ENCODE assay signal across 8 cellular contexts in genomic region chr10:114525368-114525949, GRCh38.
DNase-seq lines count a peak whose midpoint lies in the region; ATAC-seq and TF ChIP-seq lines count a peak whose summit lies in the region.

No MANE protein-coding gene starts in this region.

- H3K4me1 ChIP-seq in A673 (ENCODE audit: insufficient read depth, low read length, poor library complexity, severe bottlenecking) (peaks cover 21% of the 10 kb centered on the region), mesendoderm (ENCODE audit: control insufficient read depth, low read depth, low read length) (peaks cover 13% of the 10 kb centered on the region)

- DNase-seq in A673 (ENCODE audit: low spot score) = peak; percentile 43
- DNase-seq in HT-29 (ENCODE audit: low spot score) = peak; percentile 57
- peak; percentile 53 for DNase-seq in mesendoderm
- DNase-seq in NCI-H1092 treated with DMSO at 0.1 percent for 48 hours (lab: John Stamatoyannopoulos, UW) = no peak
- DNase-seq in activated gamma-delta T cell (lab: John Stamatoyannopoulos, UW) = no peak
- DNase-seq in posterior vena cava (ENCODE audit: low spot score) = no peak

- H3K18ac ChIP-seq in mesendoderm (ENCODE audit: low read length) = no peak overlapping the region

- H3K36me3 ChIP-seq in A673 (ENCODE audit: insufficient read depth, low read length, poor library complexity, severe bottlenecking) (no peaks in the 10 kb centered on the region), mesendoderm (ENCODE audit: control insufficient read depth, insufficient read depth, low read length) (no peaks in the 10 kb centered on the region)

- H3K4me3 Mint-ChIP-seq in brain = peak overlapping the region; percentile 82 to 92 (median 89)

- H2BK15ac ChIP-seq in mesendoderm (replicated peaks; ENCODE audit: low read depth) = no peak overlapping the region

- ATAC-seq in HG03159 (IDR thresholded peaks at IDR 0.05; ENCODE audit: unreplicated experiment) = no peak

- H3K9me3 Mint-ChIP-seq in brain = no peaks in the 10 kb centered on the region

- H3K79me2 ChIP-seq in mesendoderm (ENCODE audit: control insufficient read depth, insufficient read depth, low read length) = peaks cover 19% of the 10 kb centered on the region

- no peak overlapping the region for H4K5ac ChIP-seq in mesendoderm (ENCODE audit: low read length)

- WGBS in mesendoderm (ENCODE audit: extremely low coverage, insufficient coverage, low lambda C conversion rate) = no CpG with 5 or more reads among the region's 8 CpGs

- TF ChIP-seq CTCF in A673 (conservative IDR thresholded peaks at IDR 0.05; ENCODE audit: low read depth, low read length) = no peak
- no peak for TF ChIP-seq CTCF in brain (conservative IDR thresholded peaks at IDR 0.05)

- H3K4ac ChIP-seq in mesendoderm (ENCODE audit: low read depth, low read length) = no peak overlapping the region

- peaks cover 91% of the 10 kb centered on the region for H3K27me3 Mint-ChIP-seq in brain

- peak overlapping the region; percentile 69 for H3K27ac ChIP-seq in A673 (ENCODE audit: low read depth, low read length, poor library complexity, severe bottlenecking)
- no peak overlapping the region for H3K27ac ChIP-seq in mesendoderm (ENCODE audit: low read depth, low read length)

- H3K4me1 Mint-ChIP-seq in brain = peaks cover 67% of the 10 kb centered on the region

- H3K27me3 ChIP-seq in A673 (replicated peaks; ENCODE audit: insufficient read depth, low read depth, low read length, poor library complexity) (no peaks in the 10 kb centered on the region), mesendoderm (ENCODE audit: insufficient read depth, low read length, poor library complexity) (no peaks in the 10 kb centered on the region)

- no peak overlapping the region for H2AK5ac ChIP-seq in mesendoderm (ENCODE audit: low read length)

- no peak overlapping the region for H4K8ac ChIP-seq in mesendoderm (ENCODE audit: low read depth, low read length)

- CTCF ChIA-PET in A673 (lab: Charles Lee) = no interaction called here

- no peaks in the 10 kb centered on the region for H3K9me3 ChIP-seq in A673 (ENCODE audit: low read depth, low read length, poor library complexity, severe bottlenecking)

- H2BK120ac ChIP-seq in mesendoderm (ENCODE audit: low read depth, low read length) = no peak overlapping the region

- H3K23ac ChIP-seq in mesendoderm (ENCODE audit: low read length) = no peak overlapping the region

- POLR2A ChIA-PET in A673 (lab: Charles Lee; ENCODE audit: low non-redundant PET) = no interaction called here

- no TSS peak for BruUV-seq in A673 (replicated peaks; lab: Mats Ljungman, UMichigan)

- H3K36me3 Mint-ChIP-seq in brain = peaks cover under 1% of the 10 kb centered on the region

- H3K79me1 ChIP-seq in mesendoderm (ENCODE audit: low read length) = peaks cover 12% of the 10 kb centered on the region

- H3K27ac Mint-ChIP-seq in brain = peak overlapping the region in 3 of 5 experiments; percentile 98 to 99 (median 98)

- peak overlapping the region; percentile 10 for H3K56ac ChIP-seq in mesendoderm (ENCODE audit: low read length)

- intact Hi-C loops in A673 (cut with micrococcal nuclease; ENCODE audit: unreplicated experiment) = no loop called here
- intact Hi-C loops in posterior vena cava (cut with DNase I) = no loop called here

- peak overlapping the region; percentile 46 for H3K4me3 ChIP-seq in A673 (ENCODE audit: low read depth, low read length, poor library complexity, severe bottlenecking)
- H3K4me3 ChIP-seq in mesendoderm (ENCODE audit: low read length) = no peak overlapping the region

- H3K9ac ChIP-seq in mesendoderm (ENCODE audit: low read length) = no peak overlapping the region

- H2BK5ac ChIP-seq in mesendoderm (ENCODE audit: low read length) = no peak overlapping the region

- H3K4me2 ChIP-seq in mesendoderm (ENCODE audit: low read length) = no peak overlapping the region

Comparison
In these comparisons a context has a peak if more than half of its experiments do, and no peak if none do; other contexts are left out.
1. DNase-seq: peak in A673 (single experiment), HT-29 (single experiment) and mesendoderm (single experiment); none in NCI-H1092 treated with DMSO at 0.1 percent for 48 hours (single experiment), activated gamma-delta T cell (single experiment) and posterior vena cava (single experiment).